ENCODE assay signal across 8 cellular contexts in the genomic region with DNA sequence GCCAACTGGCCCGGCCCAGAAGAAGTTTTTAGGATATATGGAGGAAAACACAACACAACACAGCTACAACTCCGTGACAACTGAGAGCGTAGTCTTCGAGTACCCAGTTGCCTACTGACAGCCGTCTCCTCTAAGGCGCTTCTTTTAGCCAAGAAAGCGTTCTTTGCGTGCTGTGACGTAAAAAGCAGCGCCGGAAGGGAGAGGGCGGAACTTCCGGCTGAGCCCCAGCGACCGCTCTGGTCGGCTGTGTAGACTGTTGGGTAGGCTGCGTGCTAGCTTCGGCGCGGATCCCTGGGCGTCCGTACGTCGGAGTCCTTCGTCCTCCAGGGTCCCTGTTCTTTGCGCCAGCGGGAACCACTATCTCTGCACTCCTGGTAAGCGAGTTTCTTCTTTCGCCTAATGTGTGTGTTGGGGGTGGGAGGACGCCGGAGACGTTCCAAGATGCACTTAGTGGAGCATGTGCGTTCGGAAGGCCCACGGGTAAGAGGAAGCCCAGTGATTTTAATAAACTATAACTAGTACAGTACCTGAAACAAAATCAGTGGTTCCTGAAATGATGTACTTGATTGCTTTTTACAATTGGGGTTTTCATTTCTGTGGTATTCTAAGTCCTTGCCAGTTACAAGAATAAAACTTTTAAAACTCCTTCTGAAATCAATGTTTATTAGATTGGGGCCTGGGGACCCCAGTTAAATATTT. TPM values are rescaled to one million over a fixed set of nuclear protein-coding genes. Genes with fewer than 3 reads are reported as not detected.
DNase-seq lines count a peak whose midpoint lies in the region; ATAC-seq and TF ChIP-seq lines count a peak whose summit lies in the region.

Gene TRMT10C, plus strand, starts transcription at position 239 of the 699 bp plus-strand sequence. CDS start 2,914 bp downstream, outside the sequence.

- no peaks in the 10 kb centered on the region for H3K9me3 ChIP-seq in SU-DHL-6 (ENCODE audit: insufficient read depth, low read length)
- H3K9me3 ChIP-seq in ovary: no peaks in the 10 kb centered on the region
- H3K9me3 ChIP-seq in thyroid gland: no peaks in the 10 kb centered on the region

- H3K4me3 Mint-ChIP-seq in activated naive CD8-positive, alpha-beta T cell treated with anti-CD3 and anti-CD28 coated beads, Interleukin-2, amount 10 ng/mL, durations not matched to agents 7 days and 5 days: peak within 1 kb of the TSS; percentile 96

- peaks cover 6% of the 10 kb centered on the region; the same call in 1 of the 2 replicates for H4K20me1 ChIP-seq in SU-DHL-6 (ENCODE audit: low read depth, low read length)

- peak within 1 kb of the TSS; percentile 97 for H3K27ac Mint-ChIP-seq in activated naive CD8-positive, alpha-beta T cell treated with anti-CD3 and anti-CD28 coated beads, Interleukin-2, amount 10 ng/mL, durations not matched to agents 7 days and 5 days

- ATAC-seq in HG02623 (IDR thresholded peaks at IDR 0.05; ENCODE audit: unreplicated experiment): peak; percentile 100
- peak; percentile 97 for ATAC-seq in activated naive CD8-positive, alpha-beta T cell treated with anti-CD3 and anti-CD28 coated beads, Interleukin-2, amount 10 ng/mL, durations not matched to agents 7 days and 5 days (ENCODE audit: low read depth)
- peak; percentile 98 for ATAC-seq in Right ventricle myocardium inferior

- peak within 1 kb of the TSS; percentile 84 for H3K9ac ChIP-seq in SU-DHL-6 (ENCODE audit: low read length)

- H3K9me3 Mint-ChIP-seq in activated naive CD8-positive, alpha-beta T cell treated with anti-CD3 and anti-CD28 coated beads, Interleukin-2, amount 10 ng/mL, durations not matched to agents 7 days and 5 days: no peaks in the 10 kb centered on the region

- peak within 1 kb of the TSS; percentile 77 for H3K4me2 ChIP-seq in SU-DHL-6 (ENCODE audit: low read depth, low read length, poor library complexity, severe bottlenecking)

- WGBS in ovary, 3 donors: 0% methylated on average over 35 of the region's 35 CpGs
- 0 to 1% methylated on average over 25 to 26 of the region's 35 CpGs for WGBS in thyroid gland, 2 donors

- H3K36me3 ChIP-seq in SU-DHL-6 (ENCODE audit: low read length) (peaks cover 17% of the 10 kb centered on the region), ovary (no peaks in the 10 kb centered on the region), thyroid gland (peaks cover 13 to 14% of the 10 kb centered on the region in 2 donors)

- TF ChIP-seq POLR2A in ovary (IDR thresholded peaks at IDR 0.05): peak; percentile 64
- peak in 1 of 2 donors; percentile 78 for TF ChIP-seq POLR2A in thyroid gland (IDR thresholded peaks at IDR 0.05)

- peaks cover 25% of the 10 kb centered on the region for H3K36me3 Mint-ChIP-seq in activated naive CD8-positive, alpha-beta T cell treated with anti-CD3 and anti-CD28 coated beads, Interleukin-2, amount 10 ng/mL, durations not matched to agents 7 days and 5 days

- TF ChIP-seq CTCF in GM10266 (IDR thresholded peaks at IDR 0.05; ENCODE audit: control insufficient read depth, insufficient read depth, low read depth, missing control alignments): no peak
- no peak for TF ChIP-seq CTCF in SU-DHL-6 (IDR thresholded peaks at IDR 0.05; ENCODE audit: insufficient read depth, low read length, poor library complexity, severe bottlenecking)
- no peak for TF ChIP-seq CTCF in ovary (IDR thresholded peaks at IDR 0.05)
- no peak for TF ChIP-seq CTCF in thyroid gland (IDR thresholded peaks at IDR 0.05)

- peaks cover 26% of the 10 kb centered on the region for H3K4me1 Mint-ChIP-seq in activated naive CD8-positive, alpha-beta T cell treated with anti-CD3 and anti-CD28 coated beads, Interleukin-2, amount 10 ng/mL, durations not matched to agents 7 days and 5 days

- POLR2A ChIA-PET in activated naive CD8-positive, alpha-beta T cell treated with anti-CD3 and anti-CD28 coated beads, Interleukin-2, amount 10 ng/mL, durations not matched to agents 7 days and 5 days (lab: Charles Lee): interaction anchor here (0.5 to 2.9 kb wide), 11 partner anchors 9 to 569 kb away, joined by 3 to 39 read pairs (median 4); partner anchors contain the start of genes ABI3BP, CEP97, PCNP and SENP7

- TF ChIP-seq EP300 in ovary (IDR thresholded peaks at IDR 0.05): no peak

- H3K9me2 ChIP-seq in SU-DHL-6 (replicated peaks; ENCODE audit: insufficient read depth, low read length): no peaks in the 10 kb centered on the region

- peak; percentile 89 for DNase-seq in GM10266 (ENCODE audit: extremely low spot score)
- peak; percentile 86 for DNase-seq in NCI-H1105 (lab: John Stamatoyannopoulos, UW)
- DNase-seq in activated naive CD8-positive, alpha-beta T cell treated with anti-CD3 and anti-CD28 coated beads, Interleukin-2, amount 10 ng/mL, durations not matched to agents 7 days and 5 days: peak; percentile 89
- peak; percentile 92 for DNase-seq in Right ventricle myocardium inferior (ENCODE audit: missing footprints)
- peak; percentile 85 to 93 (median 90) for DNase-seq in ovary
- DNase-seq in thyroid gland: peak; percentile 86 to 89

- H3K4me1 ChIP-seq in ovary (ENCODE audit: insufficient read depth): peaks cover 6% of the 10 kb centered on the region
- H3K4me1 ChIP-seq in thyroid gland: peaks cover 13 to 14% of the 10 kb centered on the region in 2 donors

- H3K27me3 Mint-ChIP-seq in activated naive CD8-positive, alpha-beta T cell treated with anti-CD3 and anti-CD28 coated beads, Interleukin-2, amount 10 ng/mL, durations not matched to agents 7 days and 5 days: peaks cover 2% of the 10 kb centered on the region

- peaks cover 8% of the 10 kb centered on the region; the same call in 1 of the 2 replicates for H3F3A ChIP-seq in SU-DHL-6 (ENCODE audit: insufficient read depth)

- H3K27me3 ChIP-seq in SU-DHL-6 (ENCODE audit: low read length): no peaks in the 10 kb centered on the region
- no peaks in the 10 kb centered on the region for H3K27me3 ChIP-seq in ovary
- H3K27me3 ChIP-seq in thyroid gland: no peaks in the 10 kb centered on the region

- intact Hi-C loops in Right ventricle myocardium inferior (cut with DNase I) (no loop called here), ovary (cut with DNase I) (no loop called here), thyroid gland (cut with DNase I) (no loop called here)

- peak within 1 kb of the TSS; percentile 75 for H2AFZ ChIP-seq in SU-DHL-6 (ENCODE audit: low read depth, low read length, severe bottlenecking)

- peaks cover 48% of the 10 kb centered on the region for H3K79me2 ChIP-seq in SU-DHL-6 (ENCODE audit: insufficient read depth, low read length)

- peak within 1 kb of the TSS; percentile 98 for H3K4me3 ChIP-seq in SU-DHL-6 (ENCODE audit: insufficient read depth, low read length, poor library complexity, severe bottlenecking)
- H3K4me3 ChIP-seq in ovary: peak within 1 kb of the TSS; percentile 61
- peak within 1 kb of the TSS; percentile 58 to 97 (median 61) for H3K4me3 ChIP-seq in thyroid gland (replicated peaks in 1 of 3)

- H3K27ac ChIP-seq in SU-DHL-6 (ENCODE audit: low read depth, low read length): peak within 1 kb of the TSS; percentile 38
- H3K27ac ChIP-seq in ovary: peak within 1 kb of the TSS; percentile 59 to 84
- H3K27ac ChIP-seq in thyroid gland: peak within 1 kb of the TSS; percentile 60 to 82 (median 77)

RNA-seq across cellular contexts. Expression of gene TRMT10C, which starts in this region (rescaled TPM):
- 10 to 100 TPM; 22.8 to 23.9 TPM for total RNA-seq in activated naive CD8-positive, alpha-beta T cell treated with anti-CD3 and anti-CD28 coated beads, Interleukin-2, amount 10 ng/mL, durations not matched to agents 7 days and 5 days
- total RNA-seq in Right ventricle myocardium inferior (29.1 TPM), ovary (10 to 100 TPM; 15.9 to 23.3 (median 20.4) TPM), thyroid gland (10 to 100 TPM; 11.7 to 22.2 (median 18.6) TPM)
- polyA plus RNA-seq in ovary: 10 to 100 TPM; 13.9 to 18.5 TPM

Comparison
In these comparisons a context has a peak if more than half of its experiments do, and no peak if none do; other contexts are left out.
1. Peak in every context shown above with its lines: DNase-seq, ATAC-seq, H3K4me3 ChIP-seq and H3K27ac ChIP-seq.